1 cellular context compared by ENCODE assay signal in genomic region chr1:942411-942821, GRCh38.
A peak's percentile ranks its signal among the peaks of the same experiment; 100 is the strongest.
TF ChIP-seq lines count a peak whose summit lies in the region.

No MANE protein-coding gene starts in this region.

TF ChIP-seq in K562, 482 proteins besides CTCF, POLR2A, EP300 and RAD21:
- TF ChIP-seq, protein P1, sequence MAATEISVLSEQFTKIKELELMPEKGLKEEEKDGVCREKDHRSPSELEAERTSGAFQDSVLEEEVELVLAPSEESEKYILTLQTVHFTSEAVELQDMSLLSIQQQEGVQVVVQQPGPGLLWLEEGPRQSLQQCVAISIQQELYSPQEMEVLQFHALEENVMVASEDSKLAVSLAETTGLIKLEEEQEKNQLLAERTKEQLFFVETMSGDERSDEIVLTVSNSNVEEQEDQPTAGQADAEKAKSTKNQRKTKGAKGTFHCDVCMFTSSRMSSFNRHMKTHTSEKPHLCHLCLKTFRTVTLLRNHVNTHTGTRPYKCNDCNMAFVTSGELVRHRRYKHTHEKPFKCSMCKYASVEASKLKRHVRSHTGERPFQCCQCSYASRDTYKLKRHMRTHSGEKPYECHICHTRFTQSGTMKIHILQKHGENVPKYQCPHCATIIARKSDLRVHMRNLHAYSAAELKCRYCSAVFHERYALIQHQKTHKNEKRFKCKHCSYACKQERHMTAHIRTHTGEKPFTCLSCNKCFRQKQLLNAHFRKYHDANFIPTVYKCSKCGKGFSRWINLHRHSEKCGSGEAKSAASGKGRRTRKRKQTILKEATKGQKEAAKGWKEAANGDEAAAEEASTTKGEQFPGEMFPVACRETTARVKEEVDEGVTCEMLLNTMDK (IDR thresholded peaks at IDR 0.05; ENCODE audit: borderline replicate concordance, insufficient read depth, low read depth, low read length, poor library complexity, severe bottlenecking): peak; percentile 33
- TF ChIP-seq PHB2 (IDR thresholded peaks at IDR 0.05; ENCODE audit: low read depth) (no peak), HMGN3 (IDR thresholded peaks at IDR 0.05; ENCODE audit: borderline replicate concordance, extremely low read depth, insufficient read length, low read depth, low read length) (peak; percentile 13), CAMTA2 (CRISPR knock-in tag; conservative IDR thresholded peaks at IDR 0.05) (no peak), KAT8 (IDR thresholded peaks at IDR 0.05; ENCODE audit: low read depth) (no peak), EHMT2 (IDR thresholded peaks at IDR 0.05) (no peak), NONO (IDR thresholded peaks at IDR 0.05; ENCODE audit: low read depth in 2 of 2, low read length in 1 of 2) (0 out of 4 replicates have a peak, but pooled peaks of 1 of the 2 experiments have one; percentile 38), EGR1 (conservative IDR thresholded peaks at IDR 0.05) (no peak), ZBTB7A (IDR thresholded peaks at IDR 0.05; ENCODE audit: borderline replicate concordance, control insufficient read depth, low read depth, low read length) (peak; percentile 76; the same call in 1 of the 2 replicates), POLR2G (IDR thresholded peaks at IDR 0.05; ENCODE audit: low read depth, low read length) (peak; percentile 64), ZNF398 (CRISPR knock-in tag; IDR thresholded peaks at IDR 0.05) (no peak)
- TF ChIP-seq, protein P2, sequence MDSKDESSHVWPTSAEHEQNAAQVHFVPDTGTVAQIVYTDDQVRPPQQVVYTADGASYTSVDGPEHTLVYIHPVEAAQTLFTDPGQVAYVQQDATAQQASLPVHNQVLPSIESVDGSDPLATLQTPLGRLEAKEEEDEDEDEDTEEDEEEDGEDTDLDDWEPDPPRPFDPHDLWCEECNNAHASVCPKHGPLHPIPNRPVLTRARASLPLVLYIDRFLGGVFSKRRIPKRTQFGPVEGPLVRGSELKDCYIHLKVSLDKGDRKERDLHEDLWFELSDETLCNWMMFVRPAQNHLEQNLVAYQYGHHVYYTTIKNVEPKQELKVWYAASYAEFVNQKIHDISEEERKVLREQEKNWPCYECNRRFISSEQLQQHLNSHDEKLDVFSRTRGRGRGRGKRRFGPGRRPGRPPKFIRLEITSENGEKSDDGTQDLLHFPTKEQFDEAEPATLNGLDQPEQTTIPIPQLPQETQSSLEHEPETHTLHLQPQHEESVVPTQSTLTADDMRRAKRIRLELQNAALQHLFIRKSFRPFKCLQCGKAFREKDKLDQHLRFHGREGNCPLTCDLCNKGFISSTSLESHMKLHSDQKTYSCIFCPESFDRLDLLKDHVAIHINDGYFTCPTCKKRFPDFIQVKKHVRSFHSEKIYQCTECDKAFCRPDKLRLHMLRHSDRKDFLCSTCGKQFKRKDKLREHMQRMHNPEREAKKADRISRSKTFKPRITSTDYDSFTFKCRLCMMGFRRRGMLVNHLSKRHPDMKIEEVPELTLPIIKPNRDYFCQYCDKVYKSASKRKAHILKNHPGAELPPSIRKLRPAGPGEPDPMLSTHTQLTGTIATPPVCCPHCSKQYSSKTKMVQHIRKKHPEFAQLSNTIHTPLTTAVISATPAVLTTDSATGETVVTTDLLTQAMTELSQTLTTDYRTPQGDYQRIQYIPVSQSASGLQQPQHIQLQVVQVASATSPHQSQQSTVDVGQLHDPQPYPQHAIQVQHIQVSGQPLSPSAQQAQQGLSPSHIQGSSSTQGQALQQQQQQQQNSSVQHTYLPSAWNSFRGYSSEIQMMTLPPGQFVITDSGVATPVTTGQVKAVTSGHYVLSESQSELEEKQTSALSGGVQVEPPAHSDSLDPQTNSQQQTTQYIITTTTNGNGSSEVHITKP (IDR thresholded peaks at IDR 0.05; ENCODE audit: partially characterized antibody): no peak
TF ChIP-seq in K562: peak in this region for 5.
